Comparison of ENCODE assay signal across 14 cellular contexts in the genomic region with DNA sequence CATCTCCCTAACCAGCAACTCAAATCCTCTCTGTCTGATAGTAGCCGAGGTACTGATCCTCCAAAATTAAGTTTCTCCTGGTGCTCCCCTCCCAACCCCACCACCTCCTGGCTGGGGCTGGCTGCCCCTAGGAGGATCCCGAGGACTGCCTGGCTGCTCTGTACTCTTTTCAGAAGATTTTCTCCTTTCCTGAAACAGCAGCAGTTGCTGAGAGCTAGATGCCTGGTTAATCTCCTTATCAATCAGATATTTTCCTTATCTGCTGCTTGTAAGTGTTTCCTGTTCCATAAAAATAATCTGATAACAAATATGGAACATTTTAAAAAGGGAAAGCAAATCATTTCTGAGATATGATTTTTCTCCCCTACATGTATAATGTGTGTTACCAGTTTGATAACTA. TPM values are rescaled to one million over a fixed set of nuclear protein-coding genes. Genes with fewer than 3 reads are reported as not detected.
DNase-seq lines count a peak whose midpoint lies in the region; ATAC-seq and TF ChIP-seq lines count a peak whose summit lies in the region.
"Had no signal": no experiment of that assay in that cellular context is flagged by ENCODE, and none has a peak within 500 bp of the region (broad histone marks: within the 10 kb centered on the region; RNA-seq: fewer than 3 reads in every experiment).

No MANE protein-coding gene starts in this region.

- ATAC-seq in gastrocnemius medialis, result no peak
- ATAC-seq: activated T-helper 17 cell treated with anti-CD3 and anti-CD28 coated beads, Interleukin-2, amount 50 U/mL, for 72 hours; stimulated activated memory B cell treated with anti-CD40 and anti-IgM and Interleukin-4, amounts not matched to agents 10 μg/mL and 1 μg/mL and 100 μg/mL, for 72 hours had no signal

- no peak for TF ChIP-seq POLR2A in gastrocnemius medialis (IDR thresholded peaks at IDR 0.05)

- no peak overlapping the region for H3K4me2 ChIP-seq in OCI-LY7 (ENCODE audit: low read length)

- no peak for DNase-seq in Caco-2
- peak; percentile 24 for DNase-seq in iris pigment epithelial cell (ENCODE audit: low read depth)
- DNase-seq in gastrocnemius medialis, result no peak
- no peak for DNase-seq in NCI-H1048 (lab: John Stamatoyannopoulos, UW)
- DNase-seq in KG1 (lab: John Stamatoyannopoulos, UW), result no peak
- DNase-seq in OCI-LY7 (ENCODE audit: low spot score), result no peak
- no peak for DNase-seq in NCI-H748 (lab: John Stamatoyannopoulos, UW; ENCODE audit: unreplicated experiment)
- DNase-seq: activated B cell treated with CpG ODN at 0.5 μM for 24 hours; H7; Karpas-422; stimulated activated CD4-positive, alpha-beta T cell treated with anti-CD3 and anti-CD28 coated beads, Interleukin-15, amount 100 ng/mL, for 24 hours had no signal

- H3K9me3 Mint-ChIP-seq in Caco-2 (ENCODE audit: unreplicated experiment), result no peaks in the 10 kb centered on the region
- H3K9me3 Mint-ChIP-seq: activated B cell treated with CpG ODN at 0.5 μM for 24 hours; activated T-helper 17 cell treated with anti-CD3 and anti-CD28 coated beads, Interleukin-2, amount 50 U/mL, for 72 hours; stimulated activated memory B cell treated with anti-CD40 and anti-IgM and Interleukin-4, amounts not matched to agents 10 μg/mL and 1 μg/mL and 100 μg/mL, for 72 hours had no signal

- H3K27me3 ChIP-seq in Caco-2 (replicated peaks; ENCODE audit: control insufficient read depth, insufficient read depth, low read length), result no peaks in the 10 kb centered on the region
- no peaks in the 10 kb centered on the region for H3K27me3 ChIP-seq in gastrocnemius medialis

- H3K27ac ChIP-seq in angular gyrus (ENCODE audit: low read depth, low read length) (peak overlapping the region; percentile 34), gastrocnemius medialis (peak overlapping the region; percentile 39 to 64 (median 56)), OCI-LY7 (ENCODE audit: low read depth, low read length, poor library complexity, severe bottlenecking) (no peak overlapping the region)

- CTCF ChIA-PET in Caco-2 (lab: Charles Lee), result interaction anchor here (1.0 to 4.2 kb wide), 9 partner anchors 16 to 107 kb away, joined by 3 to 69 read pairs (median 6); partner anchors contain the start of gene ZMYND8
- CTCF ChIA-PET in OCI-LY7 (lab: Charles Lee; ENCODE audit: unreplicated experiment), result no interaction called here

- H3K27me3 Mint-ChIP-seq in Caco-2 (ENCODE audit: insufficient read depth, unreplicated experiment), result no peaks in the 10 kb centered on the region
- H3K27me3 Mint-ChIP-seq: activated B cell treated with CpG ODN at 0.5 μM for 24 hours; activated T-helper 17 cell treated with anti-CD3 and anti-CD28 coated beads, Interleukin-2, amount 50 U/mL, for 72 hours; stimulated activated memory B cell treated with anti-CD40 and anti-IgM and Interleukin-4, amounts not matched to agents 10 μg/mL and 1 μg/mL and 100 μg/mL, for 72 hours had no signal

- peaks cover 7% of the 10 kb centered on the region for H3K36me3 ChIP-seq in Caco-2 (ENCODE audit: control insufficient read depth, insufficient read depth, low read length)
- peaks cover 0 to 26% of the 10 kb centered on the region in 2 donors for H3K36me3 ChIP-seq in gastrocnemius medialis
- H3K36me3 ChIP-seq in OCI-LY7 (ENCODE audit: insufficient read depth, low read length), result peaks cover 96% of the 10 kb centered on the region

- in situ Hi-C loops in gastrocnemius medialis (cut with MboI; ENCODE audit: low sequenced_read_pairs in 4 of 4), result no loop called here

- no peaks in the 10 kb centered on the region for H4K20me1 ChIP-seq in OCI-LY7 (ENCODE audit: insufficient read depth, low read length)

- no peaks in the 10 kb centered on the region; the same call in 1 of the 2 replicates for H3K79me2 ChIP-seq in OCI-LY7 (ENCODE audit: insufficient read depth, low read depth, low read length)

- no peak overlapping the region for H2AFZ ChIP-seq in OCI-LY7 (ENCODE audit: low read length)

- H3K4me3 Mint-ChIP-seq in Caco-2 (ENCODE audit: unreplicated experiment), result no peak overlapping the region
- H3K4me3 Mint-ChIP-seq: activated B cell treated with CpG ODN at 0.5 μM for 24 hours; activated T-helper 17 cell treated with anti-CD3 and anti-CD28 coated beads, Interleukin-2, amount 50 U/mL, for 72 hours; stimulated activated memory B cell treated with anti-CD40 and anti-IgM and Interleukin-4, amounts not matched to agents 10 μg/mL and 1 μg/mL and 100 μg/mL, for 72 hours had no signal

- no peak overlapping the region for H3K4me3 ChIP-seq in Caco-2 (ENCODE audit: low read depth, low read length)
- no peak overlapping the region for H3K4me3 ChIP-seq in gastrocnemius medialis
- H3K4me3 ChIP-seq in OCI-LY7 (ENCODE audit: low read depth, low read length, poor library complexity, severe bottlenecking), result no peak overlapping the region

- BruUV-seq in Caco-2 (replicated peaks; lab: Mats Ljungman, UMichigan), result no TSS peak
- no TSS peak for BruUV-seq in OCI-LY7 (replicated peaks; lab: Mats Ljungman, UMichigan)

- H3K9me3 ChIP-seq in Caco-2 (no peaks in the 10 kb centered on the region), gastrocnemius medialis (no peaks in the 10 kb centered on the region), OCI-LY7 (ENCODE audit: low read length) (no peaks in the 10 kb centered on the region)

- intact Hi-C loops in Caco-2 (cut with micrococcal nuclease; ENCODE audit: unreplicated experiment) (loop anchor here (1.0 to 2.0 kb wide), 2 partner anchors 15 to 81 kb away; no protein-coding TSS in a partner anchor), gastrocnemius medialis (cut with DNase I; ENCODE audit: low total_unique reads) (no loop called here), OCI-LY7 (cut with micrococcal nuclease; ENCODE audit: unreplicated experiment) (no loop called here)

- no peaks in the 10 kb centered on the region for H3K9me2 ChIP-seq in OCI-LY7 (ENCODE audit: insufficient read depth, low read length)

- H3K36me3 Mint-ChIP-seq in Caco-2 (ENCODE audit: insufficient read depth, unreplicated experiment), result peaks cover 100% of the 10 kb centered on the region

- peaks cover 31% of the 10 kb centered on the region for H3K4me1 Mint-ChIP-seq in Caco-2 (ENCODE audit: low read depth, unreplicated experiment)
- H3K4me1 Mint-ChIP-seq: activated B cell treated with CpG ODN at 0.5 μM for 24 hours; stimulated activated memory B cell treated with anti-CD40 and anti-IgM and Interleukin-4, amounts not matched to agents 10 μg/mL and 1 μg/mL and 100 μg/mL, for 72 hours had no signal

- H3K27ac Mint-ChIP-seq in Caco-2 (ENCODE audit: unreplicated experiment), result peak overlapping the region; percentile 77
- H3K27ac Mint-ChIP-seq: activated B cell treated with CpG ODN at 0.5 μM for 24 hours; activated T-helper 17 cell treated with anti-CD3 and anti-CD28 coated beads, Interleukin-2, amount 50 U/mL, for 72 hours; stimulated activated memory B cell treated with anti-CD40 and anti-IgM and Interleukin-4, amounts not matched to agents 10 μg/mL and 1 μg/mL and 100 μg/mL, for 72 hours had no signal

- POLR2A ChIA-PET in Caco-2 (lab: Charles Lee), result interaction anchor here (1.0 to 2.2 kb wide), 4 partner anchors 16 to 80 kb away, joined by 3 to 15 read pairs (median 9); partner anchors contain the start of gene ZMYND8
- POLR2A ChIA-PET in OCI-LY7 (lab: Charles Lee), result interaction anchor here (0.6 kb wide), 1 partner anchor 1160 kb away, joined by 3 read pairs; no protein-coding TSS in a partner anchor

- H3K4me1 ChIP-seq in Caco-2 (peaks cover 23% of the 10 kb centered on the region), gastrocnemius medialis (peaks cover 0 to 8% of the 10 kb centered on the region in 2 donors), OCI-LY7 (ENCODE audit: insufficient read depth, low read length, poor library complexity, severe bottlenecking) (no peaks in the 10 kb centered on the region)

- peak in 1 of 2 experiments; percentile 2 for TF ChIP-seq CTCF in Caco-2 (IDR thresholded peaks at IDR 0.05; ENCODE audit: insufficient read depth in 1 of 2, low read depth in 1 of 2, low read length in 1 of 2, severe bottlenecking in 1 of 2, unreplicated experiment in 1 of 2)
- no peak for TF ChIP-seq CTCF in gastrocnemius medialis (IDR thresholded peaks at IDR 0.05 in 4 of 5, conservative IDR thresholded peaks at IDR 0.05 in 1 of 5)
- TF ChIP-seq CTCF in OCI-LY7 (conservative IDR thresholded peaks at IDR 0.05; ENCODE audit: low read length), result no peak

RNA-seq across cellular contexts. Expression of gene ZMYND8, which starts 52.8 kb away (rescaled TPM):
- 180 and 194 TPM in 2 replicates for total RNA-seq in Caco-2 (2022)
- total RNA-seq in gastrocnemius medialis, result 10 to 100 TPM; 15.1 to 32.2 (median 19.7) TPM
- total RNA-seq in OCI-LY7 (2014; rRNA removed; shearing (Covaris generic)), result 26.1 and 30.4 TPM in 2 replicates
- 69.1 and 77.0 TPM in 2 replicates for total RNA-seq in OCI-LY7 (2022)
